1 cellular context compared by ENCODE assay signal in genomic region chr15:41856262-41856661, GRCh38.
TF ChIP-seq lines count a peak whose summit lies in the region.

No MANE protein-coding gene starts in this region.

TF ChIP-seq in H1, 55 proteins besides CTCF, POLR2A, EP300 and RAD21:
- TF ChIP-seq CEBPB (IDR thresholded peaks at IDR 0.05; ENCODE audit: low read depth, low read length) (no peak), TEAD4 (IDR thresholded peaks at IDR 0.05; ENCODE audit: low read depth, low read length) (no peak), BRCA1 (IDR thresholded peaks at IDR 0.05; ENCODE audit: low read depth, low read length) (no peak), JUN (IDR thresholded peaks at IDR 0.05; ENCODE audit: low read depth, low read length) (no peak), RXRA (IDR thresholded peaks at IDR 0.05; ENCODE audit: insufficient read depth, low read depth, low read length) (no peak), PHF8 (conservative IDR thresholded peaks at IDR 0.05; ENCODE audit: low read depth, low read length) (no peak), CHD2 (IDR thresholded peaks at IDR 0.05; ENCODE audit: low read length) (no peak), ZNF274 (IDR thresholded peaks at IDR 0.05; ENCODE audit: borderline replicate concordance, extremely low read depth, low read length) (no peak), GABPA (IDR thresholded peaks at IDR 0.05; ENCODE audit: borderline replicate concordance, insufficient read depth, low read length) (no peak), RBBP5 (IDR thresholded peaks at IDR 0.05; ENCODE audit: borderline replicate concordance, low read depth, low read length) (no peak), RNF2 (IDR thresholded peaks at IDR 0.05; ENCODE audit: borderline replicate concordance, low read depth, low read length, missing control alignments, poor library complexity, severe bottlenecking) (no peak), SUZ12 (IDR thresholded peaks at IDR 0.05; ENCODE audit: low read length) (no peak), CBX5 (IDR thresholded peaks at IDR 0.05; ENCODE audit: low read depth, low read length) (no peak), TCF12 (IDR thresholded peaks at IDR 0.05; ENCODE audit: low read depth, low read length) (no peak), KDM1A (IDR thresholded peaks at IDR 0.05; ENCODE audit: borderline replicate concordance, low read length) (no peak), TAF1 (IDR thresholded peaks at IDR 0.05; ENCODE audit: low read depth, low read length) (no peak), EGR1 (IDR thresholded peaks at IDR 0.05; ENCODE audit: borderline replicate concordance, low read depth, low read length) (no peak)
